ENCODE assay signal across 17 cellular contexts in the genomic region with DNA sequence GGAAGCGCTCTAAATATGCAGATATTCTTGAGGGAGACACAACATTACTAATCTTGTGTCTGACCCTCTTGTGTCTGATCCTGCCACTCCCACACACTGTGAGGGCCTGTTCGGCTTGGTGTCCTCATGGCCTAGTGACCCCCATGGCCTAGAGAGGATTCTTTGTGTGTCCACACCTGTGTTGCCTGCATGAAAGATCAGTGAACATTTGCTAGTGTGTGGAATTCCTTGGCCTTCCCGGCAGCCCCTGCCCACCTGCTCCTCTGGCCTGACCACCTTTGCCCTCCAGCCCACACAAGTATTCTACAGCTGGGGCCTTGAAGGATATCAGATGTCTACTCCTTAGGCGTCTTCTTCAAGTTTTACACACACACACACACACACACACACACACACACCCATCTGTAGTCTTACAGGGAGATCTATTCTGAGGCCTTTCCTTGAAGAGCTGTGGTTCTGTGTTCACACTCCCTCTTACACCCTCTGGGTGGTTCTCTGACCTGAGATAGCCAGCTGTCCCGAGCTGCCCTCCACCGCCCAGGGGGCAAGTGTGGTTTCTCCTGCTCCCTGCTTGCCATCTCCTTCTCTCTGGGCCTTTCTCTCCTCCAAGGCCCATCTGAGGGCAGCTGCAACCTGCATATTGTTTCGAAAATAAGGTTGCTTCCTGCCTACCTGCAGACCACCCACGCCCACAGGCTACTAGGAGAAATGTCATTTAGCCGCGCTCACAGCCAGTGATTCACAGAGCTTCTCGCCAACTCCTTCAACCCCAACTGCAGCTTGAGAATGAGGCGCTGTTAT. TPM values are rescaled to one million over a fixed set of nuclear protein-coding genes. Genes with fewer than 3 reads are reported as not detected.
DNase-seq lines count a peak whose midpoint lies in the region; ATAC-seq and TF ChIP-seq lines count a peak whose summit lies in the region.
"Had no signal": no experiment of that assay in that cellular context is flagged by ENCODE, and none has a peak within 500 bp of the region (broad histone marks: within the 10 kb centered on the region; RNA-seq: fewer than 3 reads in every experiment).

No MANE protein-coding gene starts in this region.

- H3K36me3 ChIP-seq in CD4-positive, alpha-beta memory T cell (ENCODE audit: insufficient read depth, low read length), result peaks cover 9% of the 10 kb centered on the region
- no peaks in the 10 kb centered on the region for H3K36me3 ChIP-seq in H7 (replicated peaks; ENCODE audit: control insufficient read depth, insufficient read depth, low read length)
- H3K36me3 ChIP-seq: lower lobe of right lung, spleen had no signal

- peaks cover 0 to 2% (median 0%) of the 10 kb centered on the region in 8 donors for H3K9me3 Mint-ChIP-seq in CD4-positive, alpha-beta memory T cell
- H3K9me3 Mint-ChIP-seq in activated T-helper 17 cell treated with anti-CD3 and anti-CD28 coated beads, Interleukin-2, amount 50 U/mL, for 72 hours, result no peaks in the 10 kb centered on the region
- peaks cover 6% of the 10 kb centered on the region for H3K9me3 Mint-ChIP-seq in nephron progenitor cell

- POLR2A ChIA-PET in CD4-positive, alpha-beta memory T cell (lab: Charles Lee; ENCODE audit: partially characterized antibody), result interaction anchor here (0.7 to 3.2 kb wide), 15 partner anchors 8 to 55 kb away, joined by 3 to 21 read pairs (median 4); no protein-coding TSS in a partner anchor

- peak; percentile 51 for ATAC-seq in activated T-helper 17 cell treated with anti-CD3 and anti-CD28 coated beads, Interleukin-2, amount 50 U/mL, for 72 hours (replicated peaks)
- ATAC-seq: lower lobe of right lung had no signal

- no peaks in the 10 kb centered on the region for H3K9me3 ChIP-seq in CD4-positive, alpha-beta memory T cell (ENCODE audit: control insufficient read depth in 1 of 2, low read length in 2 of 2)
- H3K9me3 ChIP-seq: lower lobe of right lung, spleen had no signal

- peak overlapping the region in 7 of 8 donors; percentile 15 to 89 (median 73) for H3K4me3 Mint-ChIP-seq in CD4-positive, alpha-beta memory T cell
- peak overlapping the region; percentile 72 for H3K4me3 Mint-ChIP-seq in activated T-helper 17 cell treated with anti-CD3 and anti-CD28 coated beads, Interleukin-2, amount 50 U/mL, for 72 hours
- no peak overlapping the region for H3K4me3 Mint-ChIP-seq in nephron progenitor cell

- intact Hi-C loops in CD4-positive, alpha-beta memory T cell (cut with micrococcal nuclease), result no loop called here

- CTCF ChIA-PET in CD4-positive, alpha-beta memory T cell (lab: Charles Lee; ENCODE audit: partially characterized antibody), result interaction anchor here (0.9 to 1.4 kb wide), 4 partner anchors 23 to 70 kb away, joined by 3 to 6 read pairs (median 4); partner anchors contain the start of gene CD247

- H3K27ac ChIP-seq in CD4-positive, alpha-beta memory T cell (ENCODE audit: low read depth, low read length), result peak overlapping the region; percentile 48
- no peak overlapping the region for H3K27ac ChIP-seq in substantia nigra (ENCODE audit: low read depth, low read length, poor library complexity, severe bottlenecking)
- H3K27ac ChIP-seq: lower lobe of right lung had no signal

- H3K27me3 ChIP-seq in CD4-positive, alpha-beta memory T cell (ENCODE audit: insufficient read depth, low read length), result no peaks in the 10 kb centered on the region
- no peaks in the 10 kb centered on the region for H3K27me3 ChIP-seq in H7 (ENCODE audit: control insufficient read depth, insufficient read depth, low read length)
- H3K27me3 ChIP-seq: spleen had no signal

- no peak for TF ChIP-seq CTCF in nephron progenitor cell (IDR thresholded peaks at IDR 0.05)

- peaks cover 97% of the 10 kb centered on the region for H3K4me1 ChIP-seq in CD4-positive, alpha-beta memory T cell (ENCODE audit: insufficient read depth, low read length)
- H3K4me1 ChIP-seq: lower lobe of right lung had no signal

- H3K4me3 ChIP-seq in CD4-positive, alpha-beta memory T cell (ENCODE audit: low read length in 2 of 2), result no peak overlapping the region
- H3K4me3 ChIP-seq in H7 (ENCODE audit: insufficient read depth, low read depth, low read length), result no peak overlapping the region
- H3K4me3 ChIP-seq: lower lobe of right lung, spleen had no signal

- H3K36me3 Mint-ChIP-seq in CD4-positive, alpha-beta memory T cell, result peaks cover 17 to 59% of the 10 kb centered on the region in 2 donors
- H3K36me3 Mint-ChIP-seq in activated T-helper 17 cell treated with anti-CD3 and anti-CD28 coated beads, Interleukin-2, amount 50 U/mL, for 72 hours (ENCODE audit: low read depth), result peaks cover 96% of the 10 kb centered on the region
- H3K36me3 Mint-ChIP-seq in nephron progenitor cell (ENCODE audit: low read depth), result no peaks in the 10 kb centered on the region

- H3K27ac Mint-ChIP-seq in CD4-positive, alpha-beta memory T cell, result peak overlapping the region; percentile 80 to 100 (median 93)
- peak overlapping the region; percentile 65 for H3K27ac Mint-ChIP-seq in activated T-helper 17 cell treated with anti-CD3 and anti-CD28 coated beads, Interleukin-2, amount 50 U/mL, for 72 hours
- H3K27ac Mint-ChIP-seq in nephron progenitor cell, result peak overlapping the region; percentile 60

- DNase-seq in CD4-positive, alpha-beta memory T cell, result peak in 1 of 5 donors; percentile 47
- peak; percentile 25 for DNase-seq in OCI-M1 (lab: John Stamatoyannopoulos, UW)
- no peak for DNase-seq in nephron progenitor cell
- no peak for DNase-seq in H7
- no peak for DNase-seq in RPMI8226
- no peak for DNase-seq in substantia nigra (lab: John Stamatoyannopoulos, UW)
- no peak for DNase-seq in cerebellar cortex (ENCODE audit: low spot score)
- DNase-seq: activated gamma-delta T cell treated with Interleukin-2 at 50 U/mL for 16 hours, AML-193, cerebellar nuclear complex, GOT3, lower lobe of right lung, NCI-H1092, NCI-H446 treated with DMSO at 0.1 percent for 48 hours, spleen had no signal

- no peaks in the 10 kb centered on the region for H3K27me3 Mint-ChIP-seq in CD4-positive, alpha-beta memory T cell
- no peaks in the 10 kb centered on the region for H3K27me3 Mint-ChIP-seq in activated T-helper 17 cell treated with anti-CD3 and anti-CD28 coated beads, Interleukin-2, amount 50 U/mL, for 72 hours
- H3K27me3 Mint-ChIP-seq in nephron progenitor cell (ENCODE audit: low read depth, poor library complexity), result no peaks in the 10 kb centered on the region

- H3K4me1 Mint-ChIP-seq in CD4-positive, alpha-beta memory T cell, result peaks cover 57 to 99% (median 75%) of the 10 kb centered on the region in 4 donors
- H3K4me1 Mint-ChIP-seq in activated T-helper 17 cell treated with anti-CD3 and anti-CD28 coated beads, Interleukin-2, amount 50 U/mL, for 72 hours, result peaks cover 43% of the 10 kb centered on the region
- H3K4me1 Mint-ChIP-seq in nephron progenitor cell, result peaks cover 48% of the 10 kb centered on the region

RNA-seq across cellular contexts. Expression of gene CD247, which starts 45.4 kb away (rescaled TPM):
- 100 to 1,000 TPM; 340 to 341 TPM for total RNA-seq in CD4-positive, alpha-beta memory T cell
- polyA plus RNA-seq in CD4-positive, alpha-beta memory T cell, result 100 to 1,000 TPM; 260 to 404 TPM
- total RNA-seq in activated T-helper 17 cell treated with anti-CD3 and anti-CD28 coated beads, Interleukin-2, amount 50 U/mL, for 72 hours, result 100 to 1,000 TPM; 168 to 217 TPM
- total RNA-seq in H7 (2014; rRNA removed; shearing (Covaris generic)), result 0.33 and 0.83 TPM in 2 replicates
- total RNA-seq: RPMI7951 had no signal

Comparison
In these comparisons a context has a peak if more than half of its experiments do, and no peak if none do; other contexts are left out.
1. RNA of gene CD247, which starts 45.4 kb away (total RNA-seq): 340 to 341 TPM in CD4-positive, alpha-beta memory T cell and 168 to 217 TPM in activated T-helper 17 cell treated with anti-CD3 and anti-CD28 coated beads, Interleukin-2, amount 50 U/mL, for 72 hours; 0.33 to 0.83 TPM in H7; every median in the first group is over 10 times any median in the second.
2. Peak in every context shown above with its lines, with median percentiles within 50 percentile points of each other: H3K27ac Mint-ChIP-seq.